17 cellular contexts compared by ENCODE assay signal in the genomic region with DNA sequence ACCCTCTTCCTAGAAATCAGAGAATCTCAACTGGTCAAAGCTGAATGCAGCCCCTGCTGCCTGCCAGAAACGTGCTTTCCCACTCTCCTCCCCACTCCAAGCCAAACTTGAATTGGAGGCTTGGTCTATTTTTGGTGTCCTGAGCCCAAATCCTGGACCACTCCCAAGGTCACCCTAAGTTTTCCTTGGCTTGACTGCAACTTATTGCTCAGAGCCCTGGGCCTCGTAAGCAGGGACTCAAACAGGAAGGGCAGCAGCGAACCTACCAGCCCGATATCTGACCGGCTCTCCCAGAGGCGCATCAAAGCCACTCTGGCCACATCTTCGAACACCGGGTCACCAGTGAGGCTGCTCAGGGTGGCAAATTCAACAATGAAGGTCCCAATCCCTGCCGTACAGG. TPM values are rescaled to one million over a fixed set of nuclear protein-coding genes. Genes with fewer than 3 reads are reported as not detected.
DNase-seq lines count a peak whose midpoint lies in the region; ATAC-seq and TF ChIP-seq lines count a peak whose summit lies in the region.
"Had no signal": no experiment of that assay in that cellular context is flagged by ENCODE, and none has a peak within 500 bp of the region (broad histone marks: within the 10 kb centered on the region; RNA-seq: fewer than 3 reads in every experiment).

No MANE protein-coding gene starts in this region.

- H3K4me1 ChIP-seq in gastroesophageal sphincter (peaks cover 0 to 17% (median 0%) of the 10 kb centered on the region in 3 donors), osteoblast (ENCODE audit: insufficient read depth, low read length) (peaks cover 29% of the 10 kb centered on the region), uterus (peaks cover 0 to 3% of the 10 kb centered on the region in 2 donors)
- H3K4me1 ChIP-seq: colonic mucosa had no signal

- H3K79me2 ChIP-seq in osteoblast (ENCODE audit: insufficient read depth, low read length): no peaks in the 10 kb centered on the region

- intact Hi-C loops in activated naive CD4-positive, alpha-beta T cell treated with anti-CD3 and anti-CD28 coated beads for 36 hours (cut with micrococcal nuclease): no loop called here
- intact Hi-C loops in uterus (cut with DNase I; ENCODE audit: low total_unique reads): no loop called here

- no peak overlapping the region for H2AFZ ChIP-seq in osteoblast (ENCODE audit: low read length)

- WGBS in gastroesophageal sphincter (ENCODE audit: low coverage in 1 of 2), 2 donors: 50% methylated on average over 1 of the region's 9 CpGs; no CpG with 5 or more reads in 1 of the 2 donors

- H3K9me3 Mint-ChIP-seq in activated naive CD4-positive, alpha-beta T cell treated with anti-CD3 and anti-CD28 coated beads for 36 hours: no peaks in the 10 kb centered on the region
- H3K9me3 Mint-ChIP-seq: activated CD4-positive, alpha-beta T cell treated with anti-CD3 and anti-CD28 coated beads, Interleukin-2, amount 10 ng/mL, durations not matched to agents 24 days and 14 days; CD4-positive, CD25-positive, alpha-beta regulatory T cell had no signal

- CTCF ChIA-PET in activated naive CD4-positive, alpha-beta T cell treated with anti-CD3 and anti-CD28 coated beads for 36 hours (lab: Charles Lee): interaction anchor here (0.6 kb wide), 1 partner anchor 40 kb away, joined by 3 read pairs; no protein-coding TSS in a partner anchor

- no peak for DNase-seq in activated naive CD4-positive, alpha-beta T cell treated with anti-CD3 and anti-CD28 coated beads for 36 hours
- DNase-seq in activated naive CD4-positive, alpha-beta T cell treated with anti-CD3 and anti-CD28 coated beads, Interleukin-2, amount 50 U/mL, for 16 hours: no peak
- peak; percentile 84 for DNase-seq in osteoblast (ENCODE audit: insufficient read length, low spot score, missing footprints)
- DNase-seq in uterus: peak in 1 of 2 donors; percentile 35
- DNase-seq in D341Med (ENCODE audit: low spot score): no peak
- DNase-seq: activated CD4-positive, alpha-beta T cell treated with anti-CD3 and anti-CD28 coated beads, Interleukin-2, amount 10 ng/mL, durations not matched to agents 24 days and 14 days; CD4-positive, CD25-positive, alpha-beta regulatory T cell; colonic mucosa; GOT3; hippocampal formation; kidney glomerular epithelial cell; NCI-H1417 treated with DMSO at 0.1 percent for 48 hours; posterior cingulate gyrus; SHP77 treated with DMSO at 0.1 percent for 48 hours had no signal

- ATAC-seq in gastroesophageal sphincter (no peak), GM19351 (IDR thresholded peaks at IDR 0.05; ENCODE audit: unreplicated experiment) (no peak), HG02763 (IDR thresholded peaks at IDR 0.05; ENCODE audit: unreplicated experiment) (no peak)

- H3K36me3 Mint-ChIP-seq in activated naive CD4-positive, alpha-beta T cell treated with anti-CD3 and anti-CD28 coated beads for 36 hours (ENCODE audit: low read depth): peaks cover 32% of the 10 kb centered on the region

- no peak overlapping the region for H3K4me3 ChIP-seq in gastroesophageal sphincter
- no peak overlapping the region for H3K4me3 ChIP-seq in osteoblast (ENCODE audit: insufficient read depth, low read length)
- no peak overlapping the region for H3K4me3 ChIP-seq in uterus
- H3K4me3 ChIP-seq: colonic mucosa had no signal

- H3K27ac Mint-ChIP-seq in activated naive CD4-positive, alpha-beta T cell treated with anti-CD3 and anti-CD28 coated beads for 36 hours: peak overlapping the region; percentile 13
- H3K27ac Mint-ChIP-seq: activated CD4-positive, alpha-beta T cell treated with anti-CD3 and anti-CD28 coated beads, Interleukin-2, amount 10 ng/mL, durations not matched to agents 24 days and 14 days; CD4-positive, CD25-positive, alpha-beta regulatory T cell had no signal

- TF ChIP-seq EP300 in gastroesophageal sphincter (IDR thresholded peaks at IDR 0.05): no peak

- TF ChIP-seq CTCF in gastroesophageal sphincter (IDR thresholded peaks at IDR 0.05) (no peak), osteoblast (IDR thresholded peaks at IDR 0.05; ENCODE audit: extremely low read depth, low read depth, low read length) (no peak), uterus (IDR thresholded peaks at IDR 0.05) (no peak)

- no peaks in the 10 kb centered on the region for H3K27me3 Mint-ChIP-seq in activated naive CD4-positive, alpha-beta T cell treated with anti-CD3 and anti-CD28 coated beads for 36 hours (ENCODE audit: low read depth)
- H3K27me3 Mint-ChIP-seq: activated CD4-positive, alpha-beta T cell treated with anti-CD3 and anti-CD28 coated beads, Interleukin-2, amount 10 ng/mL, durations not matched to agents 24 days and 14 days; CD4-positive, CD25-positive, alpha-beta regulatory T cell had no signal

- no peaks in the 10 kb centered on the region for H3K4me1 Mint-ChIP-seq in activated naive CD4-positive, alpha-beta T cell treated with anti-CD3 and anti-CD28 coated beads for 36 hours (ENCODE audit: low read depth)
- H3K4me1 Mint-ChIP-seq: activated CD4-positive, alpha-beta T cell treated with anti-CD3 and anti-CD28 coated beads, Interleukin-2, amount 10 ng/mL, durations not matched to agents 24 days and 14 days had no signal

- H3K36me3 ChIP-seq in gastroesophageal sphincter (peaks cover 0 to 97% of the 10 kb centered on the region in 2 donors), osteoblast (ENCODE audit: insufficient read depth, low read length) (peaks cover 28% of the 10 kb centered on the region), uterus (no peaks in the 10 kb centered on the region)

- H3K4me3 Mint-ChIP-seq in activated naive CD4-positive, alpha-beta T cell treated with anti-CD3 and anti-CD28 coated beads for 36 hours: no peak overlapping the region
- H3K4me3 Mint-ChIP-seq: activated CD4-positive, alpha-beta T cell treated with anti-CD3 and anti-CD28 coated beads, Interleukin-2, amount 10 ng/mL, durations not matched to agents 24 days and 14 days; CD4-positive, CD25-positive, alpha-beta regulatory T cell had no signal

- peak overlapping the region; percentile 14 for H3K4me2 ChIP-seq in osteoblast (ENCODE audit: insufficient read depth, low read length)

- H3K27ac ChIP-seq in gastroesophageal sphincter (peak overlapping the region in 3 of 4 donors; percentile 41 to 75 (median 70)), osteoblast (ENCODE audit: low read depth, low read length) (peak overlapping the region; percentile 60), uterus (peak overlapping the region; percentile 28 to 45)
- H3K27ac ChIP-seq: colonic mucosa had no signal

- H3K9me3 ChIP-seq in gastroesophageal sphincter (no peaks in the 10 kb centered on the region), osteoblast (ENCODE audit: low read depth, low read length) (no peaks in the 10 kb centered on the region), uterus (no peaks in the 10 kb centered on the region)
- H3K9me3 ChIP-seq: colonic mucosa had no signal

- no peaks in the 10 kb centered on the region for H4K20me1 ChIP-seq in osteoblast (ENCODE audit: insufficient read depth, low read length)

- TF ChIP-seq POLR2A in gastroesophageal sphincter (IDR thresholded peaks at IDR 0.05) (no peak), uterus (IDR thresholded peaks at IDR 0.05) (no peak)

- H3K27me3 ChIP-seq in gastroesophageal sphincter (no peaks in the 10 kb centered on the region), osteoblast (ENCODE audit: insufficient read depth, low read length) (no peaks in the 10 kb centered on the region), uterus (no peaks in the 10 kb centered on the region)
- H3K27me3 ChIP-seq: colonic mucosa had no signal

RNA-seq across cellular contexts. Expression of a gene that starts 12.7 kb away (rescaled TPM):
- 10 to 100 TPM; 15.5 to 15.8 TPM for total RNA-seq in activated naive CD4-positive, alpha-beta T cell treated with anti-CD3 and anti-CD28 coated beads for 36 hours
- total RNA-seq in gastroesophageal sphincter (10 to 100 TPM; 11.2 to 18.9 (median 13.5) TPM), osteoblast (32.2 and 41.8 TPM in 2 replicates), uterus (10 to 100 TPM in 3 of 4 donors, 1 to 10 TPM in 1; 2.6 to 18.5 (median 13.3) TPM)

RNA-seq across cellular contexts. Expression of a gene that starts 37.4 kb away (rescaled TPM):
- 1 to 10 TPM; 1.5 to 1.7 TPM for total RNA-seq in activated naive CD4-positive, alpha-beta T cell treated with anti-CD3 and anti-CD28 coated beads for 36 hours
- total RNA-seq in gastroesophageal sphincter (10 to 100 TPM; 11.7 to 59.4 (median 35.9) TPM), osteoblast (35.9 and 38.0 TPM in 2 replicates), uterus (10 to 100 TPM; 40.2 to 96.2 (median 60.7) TPM)
- total RNA-seq: CD4-positive, CD25-positive, alpha-beta regulatory T cell had no signal

RNA-seq across cellular contexts. Expression of a gene that starts 41.9 kb away (rescaled TPM):
- total RNA-seq in activated naive CD4-positive, alpha-beta T cell treated with anti-CD3 and anti-CD28 coated beads for 36 hours: 10 to 100 TPM; 49.6 to 51.7 TPM
- 10 to 100 TPM; 47.5 to 57.1 (median 52.4) TPM for total RNA-seq in gastroesophageal sphincter
- 98.7 and 98.8 TPM in 2 replicates for total RNA-seq in osteoblast
- 10 to 100 TPM; 20.0 to 77.5 (median 49.6) TPM for total RNA-seq in uterus

Comparison
In these comparisons a context has a peak if more than half of its experiments do, and no peak if none do; other contexts are left out.
1. RNA of a gene that starts 37.4 kb away (total RNA-seq): 40.2 to 96.2 TPM in uterus, 35.9 to 38.0 TPM in osteoblast and 11.7 to 59.4 TPM in gastroesophageal sphincter; 1.5 to 1.7 TPM in activated naive CD4-positive, alpha-beta T cell treated with anti-CD3 and anti-CD28 coated beads for 36 hours; every median in the first group is over 4 times any median in the second.
2. Peak in every context shown above with its lines, with median percentiles within 50 percentile points of each other: H3K27ac ChIP-seq.